Comparison of ENCODE assay signal across 15 cellular contexts in genomic region chr4:185638548-185639301, GRCh38.
DNase-seq lines count a peak whose midpoint lies in the region; ATAC-seq and TF ChIP-seq lines count a peak whose summit lies in the region.
"Had no signal": no experiment of that assay in that cellular context is flagged by ENCODE, and none has a peak within 500 bp of the region (broad histone marks: within the 10 kb centered on the region; RNA-seq: fewer than 3 reads in every experiment).

No MANE protein-coding gene starts in this region.

- no peaks in the 10 kb centered on the region for H3K27me3 ChIP-seq in MG63
- no peaks in the 10 kb centered on the region for H3K27me3 ChIP-seq in WERI-Rb-1 (ENCODE audit: insufficient read depth, low read depth, severe bottlenecking)

- H3K27me3 Mint-ChIP-seq in activated naive CD8-positive, alpha-beta T cell treated with anti-CD3 and anti-CD28 coated beads for 36 hours, result peaks cover 45% of the 10 kb centered on the region

- TF ChIP-seq CTCF in astrocyte of the spinal cord (IDR thresholded peaks at IDR 0.05; ENCODE audit: low read depth, low read length) (no peak), WERI-Rb-1 (IDR thresholded peaks at IDR 0.05; ENCODE audit: low read depth, low read length) (no peak)

- no peak overlapping the region for H3K27ac ChIP-seq in WERI-Rb-1

- DNase-seq in astrocyte of the spinal cord (ENCODE audit: low read depth, low spot score) (no peak), iPS-NIHi11 (ENCODE audit: low spot score) (peak; percentile 27), MG63 (no peak), WERI-Rb-1 (no peak)
- DNase-seq in stimulated activated effector memory CD8-positive, alpha-beta T cell treated with anti-CD3 and anti-CD28 coated beads, Interleukin-12 subunit alpha, Interleukin-12 subunit beta, amount 100 ng/mL, for 72 hours (ENCODE audit: low spot score in 2 of 2), result no peak
- DNase-seq in activated naive CD8-positive, alpha-beta T cell treated with anti-CD3 and anti-CD28 coated beads for 36 hours, result no peak
- no peak for DNase-seq in activated CD4-positive, alpha-beta T cell treated with anti-CD3 and anti-CD28 coated beads, Interleukin-2, amount 50 U/mL, for 48 hours
- DNase-seq: activated CD4-positive, alpha-beta T cell treated with anti-CD3 and anti-CD28 coated beads, Interleukin-2, amount 10 ng/mL, durations not matched to agents 7 days and 5 days; cerebellar nuclear complex; COR-L47; NCI-H2171; OCI-M1; T-helper 17 cell had no signal

- H3K4me3 ChIP-seq in astrocyte of the spinal cord (ENCODE audit: low read depth, low read length) (peak overlapping the region; percentile 20), MG63 (no peak overlapping the region), WERI-Rb-1 (ENCODE audit: low read depth, low read length) (no peak overlapping the region)

- 0 out of 2 replicates have a peak, but pooled peaks cover 3% of the 10 kb centered on the region for H3K36me3 ChIP-seq in ES-I3 (ENCODE audit: insufficient read depth, low read length)
- no peaks in the 10 kb centered on the region for H3K36me3 ChIP-seq in MG63
- no peaks in the 10 kb centered on the region for H3K36me3 ChIP-seq in WERI-Rb-1

- peak; percentile 21 for ATAC-seq in stimulated activated effector memory CD8-positive, alpha-beta T cell treated with anti-CD3 and anti-CD28 coated beads, Interleukin-12 subunit alpha, Interleukin-12 subunit beta, amount 100 ng/mL, for 72 hours
- ATAC-seq: T-helper 17 cell had no signal

- no peaks in the 10 kb centered on the region for H3K9me3 ChIP-seq in ES-I3 (ENCODE audit: control insufficient read depth, insufficient read depth, low read length)
- 0 out of 2 replicates have a peak, but pooled peaks cover 3% of the 10 kb centered on the region for H3K9me3 ChIP-seq in MG63
- H3K9me3 ChIP-seq in WERI-Rb-1 (ENCODE audit: severe bottlenecking), result peaks cover 6% of the 10 kb centered on the region

- H3K9ac ChIP-seq in ES-I3 (ENCODE audit: low read depth, low read length), result peak overlapping the region; percentile 20; the same call in 1 of the 2 replicates

- peaks cover 14% of the 10 kb centered on the region for H3K4me1 ChIP-seq in ES-I3 (ENCODE audit: insufficient read depth, low read length)

- no peaks in the 10 kb centered on the region for H3K36me3 Mint-ChIP-seq in stimulated activated effector memory CD8-positive, alpha-beta T cell treated with anti-CD3 and anti-CD28 coated beads, Interleukin-12 subunit alpha, Interleukin-12 subunit beta, amount 100 ng/mL, for 72 hours
- H3K36me3 Mint-ChIP-seq in activated naive CD8-positive, alpha-beta T cell treated with anti-CD3 and anti-CD28 coated beads for 36 hours, result no peaks in the 10 kb centered on the region

- H3K9me3 Mint-ChIP-seq in stimulated activated effector memory CD8-positive, alpha-beta T cell treated with anti-CD3 and anti-CD28 coated beads, Interleukin-12 subunit alpha, Interleukin-12 subunit beta, amount 100 ng/mL, for 72 hours, result no peaks in the 10 kb centered on the region
- no peaks in the 10 kb centered on the region for H3K9me3 Mint-ChIP-seq in activated naive CD8-positive, alpha-beta T cell treated with anti-CD3 and anti-CD28 coated beads for 36 hours
- H3K9me3 Mint-ChIP-seq: activated CD4-positive, alpha-beta T cell treated with anti-CD3 and anti-CD28 coated beads, Interleukin-2, amount 10 ng/mL, durations not matched to agents 7 days and 5 days; nephron had no signal

- no peak overlapping the region for H3K4me3 Mint-ChIP-seq in stimulated activated effector memory CD8-positive, alpha-beta T cell treated with anti-CD3 and anti-CD28 coated beads, Interleukin-12 subunit alpha, Interleukin-12 subunit beta, amount 100 ng/mL, for 72 hours
- no peak overlapping the region for H3K4me3 Mint-ChIP-seq in activated naive CD8-positive, alpha-beta T cell treated with anti-CD3 and anti-CD28 coated beads for 36 hours
- H3K4me3 Mint-ChIP-seq: activated CD4-positive, alpha-beta T cell treated with anti-CD3 and anti-CD28 coated beads, Interleukin-2, amount 10 ng/mL, durations not matched to agents 7 days and 5 days; T-helper 17 cell had no signal

- no peaks in the 10 kb centered on the region for H3K4me1 Mint-ChIP-seq in stimulated activated effector memory CD8-positive, alpha-beta T cell treated with anti-CD3 and anti-CD28 coated beads, Interleukin-12 subunit alpha, Interleukin-12 subunit beta, amount 100 ng/mL, for 72 hours
- H3K4me1 Mint-ChIP-seq in activated naive CD8-positive, alpha-beta T cell treated with anti-CD3 and anti-CD28 coated beads for 36 hours, result peaks cover 1% of the 10 kb centered on the region

- in situ Hi-C loops in astrocyte of the spinal cord (cut with HindIII; ENCODE audit: low sequenced_read_pairs), result no loop called here

- H3K27ac Mint-ChIP-seq in stimulated activated effector memory CD8-positive, alpha-beta T cell treated with anti-CD3 and anti-CD28 coated beads, Interleukin-12 subunit alpha, Interleukin-12 subunit beta, amount 100 ng/mL, for 72 hours, result no peak overlapping the region
- H3K27ac Mint-ChIP-seq in activated naive CD8-positive, alpha-beta T cell treated with anti-CD3 and anti-CD28 coated beads for 36 hours, result no peak overlapping the region
- H3K27ac Mint-ChIP-seq: activated CD4-positive, alpha-beta T cell treated with anti-CD3 and anti-CD28 coated beads, Interleukin-2, amount 10 ng/mL, durations not matched to agents 7 days and 5 days; nephron; T-helper 17 cell had no signal
